14 cellular contexts compared by ENCODE assay signal in genomic region chr2:126496493-126496892, GRCh38.
A peak's percentile ranks its signal among the peaks of the same experiment; 100 is the strongest.
DNase-seq lines count a peak whose midpoint lies in the region; ATAC-seq, FAIRE-seq and TF ChIP-seq lines count a peak whose summit lies in the region.
"Had no signal": no experiment of that assay in that cellular context is flagged by ENCODE, and none has a peak within 500 bp of the region (broad histone marks: within the 10 kb centered on the region; RNA-seq: fewer than 3 reads in every experiment).

No MANE protein-coding gene starts in this region.

- no peak for TF ChIP-seq POLR2A in GM12892 (IDR thresholded peaks at IDR 0.05; ENCODE audit: low read depth, low read length)

- FAIRE-seq in GM12892 (lab: Jason Lieb, UNC) (peak; percentile 81), RCC 7860 (lab: Jason Lieb, UNC) (no peak)

- DNase-seq in GM12892 (ENCODE audit: insufficient read length) (no peak), T-helper 9 cell (no peak), hypothalamus (lab: John Stamatoyannopoulos, UW) (no peak), NCI-H2029 treated with DMSO at 0.1 percent for 48 hours (lab: John Stamatoyannopoulos, UW) (no peak), RCC 7860 (ENCODE audit: low spot score) (no peak)
- DNase-seq: activated CD8-positive, alpha-beta memory T cell treated with anti-CD3 and anti-CD28 coated beads for 24 hours; foreskin melanocyte; kidney glomerular epithelial cell; NCI-H2227 treated with DMSO at 0.1 percent for 48 hours; spleen had no signal

- peak; percentile 88 for ATAC-seq in GM19324 (IDR thresholded peaks at IDR 0.05; ENCODE audit: low FRiP score, unreplicated experiment)
- peak; percentile 95 for ATAC-seq in HG02623 (IDR thresholded peaks at IDR 0.05; ENCODE audit: unreplicated experiment)
- peak; percentile 92 for ATAC-seq in HG03354 (IDR thresholded peaks at IDR 0.05; ENCODE audit: poor library complexity, severe bottlenecking, unreplicated experiment)
- ATAC-seq: HCT116 had no signal
